24 cellular contexts compared by ENCODE assay signal in the genomic region with DNA sequence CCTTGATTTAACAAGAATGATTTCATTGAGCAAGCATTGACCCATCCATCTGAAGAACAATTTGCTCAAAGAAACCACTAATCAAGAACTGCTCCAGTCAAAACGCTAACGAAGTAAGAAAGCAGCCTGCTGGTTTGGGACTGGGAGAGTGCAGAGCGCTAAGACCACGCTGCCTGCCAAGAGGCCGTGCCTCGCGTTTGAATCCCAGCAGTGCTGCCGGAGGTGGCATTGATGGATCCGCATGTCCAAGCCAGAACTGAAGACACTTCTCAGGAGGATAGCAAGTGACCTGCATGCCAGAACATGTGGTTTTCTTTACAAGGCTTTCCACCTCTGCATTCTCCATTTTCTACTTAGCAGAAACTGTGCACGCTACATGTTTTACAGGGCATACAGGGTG.
"Had no signal": no experiment of that assay in that cellular context is flagged by ENCODE, and none has a peak within 500 bp of the region (broad histone marks: within the 10 kb centered on the region; RNA-seq: fewer than 3 reads in every experiment).

No MANE protein-coding gene starts in this region.

- H3K9me3 Mint-ChIP-seq: central memory CD8-positive, alpha-beta T cell; natural killer cell treated with Interleukin-12 subunit alpha and Interleukin-12 subunit beta and Interleukin-15 and Interleukin-18, amount 100 ng/mL, for 72 hours; neural progenitor cell had no signal

- H3K4me1 ChIP-seq: neural progenitor cell, parathyroid adenoma, prostate gland, right lobe of liver, upper lobe of right lung, uterus had no signal

- H3K27ac ChIP-seq: neural progenitor cell, parathyroid adenoma, prostate gland, right lobe of liver, thoracic aorta, tibial nerve, upper lobe of right lung, uterus had no signal

- H3K36me3 Mint-ChIP-seq: memory B cell; mesothelial cell of epicardium; naive B cell; neural progenitor cell; stimulated activated naive B cell treated with anti-CD40 and anti-IgM and Interleukin-4, amounts not matched to agents 10 μg/mL and 1 μg/mL and 100 μg/mL, for 72 hours had no signal

- DNase-seq: cortex of kidney; effector memory CD8-positive, alpha-beta T cell; head of caudate nucleus; left colon; mucosa of descending colon; naive B cell; right lobe of liver; small intestine; stimulated activated CD4-positive, alpha-beta T cell treated with anti-CD3 and anti-CD28 coated beads, Interleukin-15, amount 100 ng/mL, for 24 hours; stimulated activated CD4-positive, alpha-beta T cell treated with anti-CD3 and anti-CD28 coated beads, Interleukin-2, amount 100 ng/mL, for 48 hours; stimulated activated naive B cell treated with anti-CD40 and anti-IgM and Interleukin-4, amounts not matched to agents 10 μg/mL and 1 μg/mL and 100 μg/mL, for 72 hours; upper lobe of right lung; uterus had no signal

- H3K27me3 ChIP-seq: neural progenitor cell, right lobe of liver, tibial nerve, upper lobe of right lung, uterus had no signal

- H3K4me3 ChIP-seq: lung, mucosa of descending colon, neural progenitor cell, prostate gland, right lobe of liver, thoracic aorta, tibial nerve, upper lobe of right lung, uterus had no signal

- H3K36me3 ChIP-seq: neural progenitor cell, prostate gland, right lobe of liver, thoracic aorta, tibial nerve, upper lobe of right lung, uterus had no signal

- H3K27ac Mint-ChIP-seq: effector memory CD8-positive, alpha-beta T cell; memory B cell; mesothelial cell of epicardium; naive B cell; natural killer cell treated with Interleukin-12 subunit alpha and Interleukin-12 subunit beta and Interleukin-15 and Interleukin-18, amount 100 ng/mL, for 72 hours; neural progenitor cell; stimulated activated naive B cell treated with anti-CD40 and anti-IgM and Interleukin-4, amounts not matched to agents 10 μg/mL and 1 μg/mL and 100 μg/mL, for 72 hours; stimulated activated naive CD8-positive, alpha-beta T cell treated with anti-CD3 and anti-CD28 coated beads, Interleukin-15, Interleukin-2, amounts not matched to agents 100 ng/mL and 50 ng/mL, for 24 hours had no signal

- H3K9me3 ChIP-seq: mucosa of descending colon, prostate gland, right lobe of liver, thoracic aorta, tibial nerve, upper lobe of right lung, uterus had no signal

- H3K9ac ChIP-seq: neural progenitor cell, parathyroid adenoma had no signal

- H3K4me3 Mint-ChIP-seq: central memory CD8-positive, alpha-beta T cell; effector memory CD8-positive, alpha-beta T cell; memory B cell; mesothelial cell of epicardium; naive B cell; natural killer cell treated with Interleukin-12 subunit alpha and Interleukin-12 subunit beta and Interleukin-15 and Interleukin-18, amount 100 ng/mL, for 72 hours; neural progenitor cell; stimulated activated naive B cell treated with anti-CD40 and anti-IgM and Interleukin-4, amounts not matched to agents 10 μg/mL and 1 μg/mL and 100 μg/mL, for 72 hours; stimulated activated naive CD8-positive, alpha-beta T cell treated with anti-CD3 and anti-CD28 coated beads, Interleukin-15, Interleukin-2, amounts not matched to agents 100 ng/mL and 50 ng/mL, for 24 hours had no signal

- ATAC-seq: effector memory CD8-positive, alpha-beta T cell; left colon; mucosa of descending colon; natural killer cell treated with Interleukin-12 subunit alpha and Interleukin-12 subunit beta and Interleukin-15 and Interleukin-18, amount 100 ng/mL, for 72 hours; right lobe of liver; stimulated activated naive B cell treated with anti-CD40 and anti-IgM and Interleukin-4, amounts not matched to agents 10 μg/mL and 1 μg/mL and 100 μg/mL, for 72 hours; upper lobe of right lung had no signal

- H3K4me1 Mint-ChIP-seq: central memory CD8-positive, alpha-beta T cell; memory B cell; naive B cell; stimulated activated naive B cell treated with anti-CD40 and anti-IgM and Interleukin-4, amounts not matched to agents 10 μg/mL and 1 μg/mL and 100 μg/mL, for 72 hours had no signal
